Comparison of ENCODE assay signal across 8 cellular contexts in genomic region chr11:67439321-67440228, GRCh38. TPM values are rescaled to one million over a fixed set of nuclear protein-coding genes. Genes with fewer than 3 reads are reported as not detected.
DNase-seq lines count a peak whose midpoint lies in the region; ATAC-seq, FAIRE-seq and TF ChIP-seq lines count a peak whose summit lies in the region.

No MANE protein-coding gene starts in this region.

- H3K27ac ChIP-seq in small intestine (ENCODE audit: low read depth in 1 of 2, low read length in 1 of 2), result peak overlapping the region in 1 of 2 donors; percentile 62

- H3K9me3 ChIP-seq in small intestine (ENCODE audit: control insufficient read depth, low read depth), result no peaks in the 10 kb centered on the region

- H3K36me3 ChIP-seq in small intestine (ENCODE audit: control insufficient read depth in 2 of 2, insufficient read depth in 2 of 2, low read length in 2 of 2), result peaks cover 0 to 8% of the 10 kb centered on the region in 2 donors

- H3K4me3 ChIP-seq in small intestine (ENCODE audit: low read depth in 1 of 2, low read length in 2 of 2), result no peak overlapping the region

- peak; percentile 10 for TF ChIP-seq POLR2A in GM19099 (IDR thresholded peaks at IDR 0.05; ENCODE audit: extremely low read depth, insufficient read length, low read depth)

- peak; percentile 1 for ATAC-seq in esophagus mucosa
- ATAC-seq in HG02970 (IDR thresholded peaks at IDR 0.05; ENCODE audit: low FRiP score, unreplicated experiment), result no peak
- no peak for ATAC-seq in GM18498 (IDR thresholded peaks at IDR 0.05; ENCODE audit: unreplicated experiment)

- FAIRE-seq in small intestine (lab: Jason Lieb, UNC), result no peak

- peak; percentile 58 for DNase-seq in Ammon's horn (ENCODE audit: low spot score)
- DNase-seq in SW480 (ENCODE audit: low spot score), result peak; percentile 60
- DNase-seq in small intestine, result peak; percentile 32
- DNase-seq in mesenteric fat pad (ENCODE audit: low spot score), result no peak

- peaks cover 0 to 3% of the 10 kb centered on the region in 2 donors for H3K4me1 ChIP-seq in small intestine (ENCODE audit: control insufficient read depth in 2 of 2, insufficient read depth in 1 of 2, low read depth in 1 of 2, low read length in 1 of 2)

- H3K27me3 ChIP-seq in small intestine (ENCODE audit: control insufficient read depth in 2 of 2, insufficient read depth in 2 of 2, low read length in 2 of 2), result no peaks in the 10 kb centered on the region

- 70 to 76% (median 72%) methylated on average over 31 of the region's 31 CpGs for WGBS in small intestine, 3 donors

RNA-seq across cellular contexts. Expression of gene PTPRCAP, which starts 2.1 kb away (rescaled TPM):
- total RNA-seq in esophagus mucosa (2.5 TPM), mesenteric fat pad (3.3 TPM)
- 10 to 100 TPM; 14.1 to 34.6 (median 17.7) TPM for polyA plus RNA-seq in small intestine

RNA-seq across cellular contexts. Expression of gene CORO1B, which starts 3.7 kb away (rescaled TPM):
- total RNA-seq in esophagus mucosa (74.0 TPM), mesenteric fat pad (83.1 TPM)
- polyA plus RNA-seq in small intestine, result 100 to 1,000 TPM; 109 to 208 (median 157) TPM

RNA-seq across cellular contexts. Expression of gene RPS6KB2, which starts 11.3 kb away (rescaled TPM):
- 95.0 TPM for total RNA-seq in esophagus mucosa
- polyA plus RNA-seq in small intestine, result 10 to 100 TPM; 71.0 to 88.1 (median 77.6) TPM
- total RNA-seq in mesenteric fat pad, result 32.4 TPM

RNA-seq across cellular contexts. Expression of gene GPR152, which starts 13.0 kb away (rescaled TPM):
- total RNA-seq in esophagus mucosa (not detected), mesenteric fat pad (not detected)
- polyA plus RNA-seq in small intestine, result not detected

RNA-seq across cellular contexts. Expression of gene CABP4, which starts 15.6 kb away (rescaled TPM):
- total RNA-seq in esophagus mucosa (0.24 TPM), mesenteric fat pad (3.8 TPM)
- polyA plus RNA-seq in small intestine, result 1 to 10 TPM in 1 of 3 donors, under 1 TPM in 1, not detected in 1; 0.27 to 1.1 TPM
